In genomic region chr5:139147743-139148079, GRCh38 we compare ENCODE assay signal across 1 cellular context.
A peak's percentile ranks its signal among the peaks of the same experiment; 100 is the strongest.
TF ChIP-seq lines count a peak whose summit lies in the region.

No MANE protein-coding gene starts in this region.

TF ChIP-seq in SK-N-SH, 30 proteins besides CTCF, POLR2A, EP300 and RAD21 (continued from another document):
- no peak for TF ChIP-seq REST (IDR thresholded peaks at IDR 0.05; ENCODE audit: low read depth, low read length)
- peak; percentile 38; the same call in 1 of the 2 replicates for TF ChIP-seq RCOR1 (IDR thresholded peaks at IDR 0.05; ENCODE audit: low read length)
- TF ChIP-seq MXI1 (IDR thresholded peaks at IDR 0.05; ENCODE audit: low read depth, low read length): peak; percentile 70; the same call in 1 of the 2 replicates
- no peak for TF ChIP-seq YY1 (IDR thresholded peaks at IDR 0.05; ENCODE audit: low read depth)
- peak; percentile 8; the same call in 1 of the 2 replicates for TF ChIP-seq NFIC (IDR thresholded peaks at IDR 0.05; ENCODE audit: borderline replicate concordance)
- TF ChIP-seq FOXJ3 (CRISPR knock-in tag; IDR thresholded peaks at IDR 0.05): 0 out of 2 replicates have a peak, but pooled peaks have one; percentile 35
- no peak for TF ChIP-seq EZH2phosphoT487 (IDR thresholded peaks at IDR 0.05; ENCODE audit: borderline replicate concordance, low read depth)
